Comparison of ENCODE assay signal across 24 cellular contexts in the genomic region with DNA sequence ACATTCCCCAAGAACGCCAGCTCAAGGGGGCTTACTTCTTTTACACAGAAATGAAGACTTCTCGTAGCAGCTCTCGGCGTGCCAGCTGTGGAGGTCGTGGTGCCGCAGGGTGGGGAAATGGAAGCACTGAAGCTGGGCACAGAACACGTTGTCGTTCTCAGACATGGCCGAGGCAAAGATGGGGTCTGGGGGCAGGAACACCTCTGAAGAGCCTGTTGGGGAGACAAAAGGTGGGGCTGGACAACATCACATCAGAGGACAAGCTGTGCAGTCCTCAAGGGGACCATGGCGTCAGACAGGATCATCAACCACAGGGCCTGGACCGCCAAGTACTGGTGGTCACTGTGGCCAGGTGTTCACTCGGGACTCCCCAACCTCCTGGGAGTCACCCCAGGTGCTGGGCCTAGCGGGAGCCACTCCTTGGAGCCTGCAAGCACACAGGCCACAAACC.
DNase-seq lines count a peak whose midpoint lies in the region; ATAC-seq and TF ChIP-seq lines count a peak whose summit lies in the region.
"Had no signal": no experiment of that assay in that cellular context is flagged by ENCODE, and none has a peak within 500 bp of the region (broad histone marks: within the 10 kb centered on the region; RNA-seq: fewer than 3 reads in every experiment).

No MANE protein-coding gene starts in this region.

- POLR2A ChIA-PET in naive thymus-derived CD8-positive, alpha-beta T cell (lab: Charles Lee), result no interaction called here

- no peak overlapping the region for H3K4me3 Mint-ChIP-seq in endodermal cell
- no peak overlapping the region for H3K4me3 Mint-ChIP-seq in osteocyte (ENCODE audit: unreplicated experiment)
- no peak overlapping the region for H3K4me3 Mint-ChIP-seq in naive thymus-derived CD8-positive, alpha-beta T cell
- H3K4me3 Mint-ChIP-seq: activated naive CD8-positive, alpha-beta T cell; stimulated activated memory B cell treated with anti-CD40 and anti-IgM and Interleukin-4, amounts not matched to agents 10 μg/mL and 1 μg/mL and 100 μg/mL, for 72 hours had no signal

- no peak overlapping the region for H3K27ac Mint-ChIP-seq in endodermal cell
- peak overlapping the region; percentile 3 for H3K27ac Mint-ChIP-seq in osteocyte (ENCODE audit: unreplicated experiment)
- H3K27ac Mint-ChIP-seq in naive thymus-derived CD8-positive, alpha-beta T cell, result peak overlapping the region in 5 of 10 donors; percentile 40 to 60 (median 51)
- H3K27ac Mint-ChIP-seq: activated naive CD8-positive, alpha-beta T cell; stimulated activated memory B cell treated with anti-CD40 and anti-IgM and Interleukin-4, amounts not matched to agents 10 μg/mL and 1 μg/mL and 100 μg/mL, for 72 hours had no signal

- H3K27me3 ChIP-seq in H7 (ENCODE audit: control insufficient read depth, insufficient read depth, low read length) (no peaks in the 10 kb centered on the region), endodermal cell (ENCODE audit: control insufficient read depth, insufficient read depth, low read length, poor library complexity, severe bottlenecking) (no peaks in the 10 kb centered on the region), dorsolateral prefrontal cortex (no peaks in the 10 kb centered on the region)
- H3K27me3 ChIP-seq: Peyer's patch, SJCRH30, vagina had no signal

- DNase-seq in activated CD4-positive, CD25-positive, alpha-beta regulatory T cell treated with anti-CD3 and anti-CD28 coated beads, Interleukin-2, amount 50 U/mL, for 72 hours, result peak; percentile 8
- peak; percentile 16 for DNase-seq in H7
- peak; percentile 29 for DNase-seq in endodermal cell
- no peak for DNase-seq in osteocyte (ENCODE audit: extremely low spot score, unreplicated experiment)
- DNase-seq in naive thymus-derived CD8-positive, alpha-beta T cell, result no peak
- DNase-seq in dorsolateral prefrontal cortex, result no peak
- DNase-seq: central memory CD4-positive, alpha-beta T cell; dermis blood vessel endothelial cell; DND-41; NCI-H1105; NCI-H2029 treated with DMSO at 0.1 percent for 48 hours; NCI-H69; right cardiac atrium; SJCRH30; stimulated activated CD4-positive, alpha-beta T cell treated with anti-CD3 and anti-CD28 coated beads, Interleukin-4, amount 100 ng/mL, for 4 hours had no signal

- TF ChIP-seq CTCF in endodermal cell (conservative IDR thresholded peaks at IDR 0.05), result no peak
- no peak for TF ChIP-seq CTCF in osteocyte (IDR thresholded peaks at IDR 0.05)
- TF ChIP-seq CTCF in dorsolateral prefrontal cortex (IDR thresholded peaks at IDR 0.05 in 54 of 56, conservative IDR thresholded peaks at IDR 0.05 in 2 of 56; ENCODE audit: low read depth in 1 of 56, partially characterized antibody in 56 of 56), result no peak

- H3K4me1 ChIP-seq in endodermal cell (ENCODE audit: control insufficient read depth, insufficient read depth, low read length), result no peaks in the 10 kb centered on the region
- H3K4me1 ChIP-seq: Peyer's patch, SJCRH30, vagina had no signal

- H3K36me3 ChIP-seq in H7 (replicated peaks; ENCODE audit: control insufficient read depth, insufficient read depth, low read length) (peaks cover 12% of the 10 kb centered on the region), endodermal cell (ENCODE audit: control insufficient read depth, insufficient read depth, low read length) (peaks cover 60% of the 10 kb centered on the region)

- H3K4me3 ChIP-seq in H7 (ENCODE audit: insufficient read depth, low read depth, low read length) (no peak overlapping the region), endodermal cell (ENCODE audit: low read length) (no peak overlapping the region), dorsolateral prefrontal cortex (no peak overlapping the region)
- H3K4me3 ChIP-seq: Peyer's patch, SJCRH30, vagina had no signal

- ATAC-seq in activated CD4-positive, CD25-positive, alpha-beta regulatory T cell treated with anti-CD3 and anti-CD28 coated beads, Interleukin-2, amount 50 U/mL, for 24 hours, result no peak
- no peak for ATAC-seq in naive thymus-derived CD8-positive, alpha-beta T cell
- ATAC-seq in HG03342 (IDR thresholded peaks at IDR 0.05; ENCODE audit: unreplicated experiment), result no peak
- ATAC-seq: HCT116 had no signal

- H3K27ac ChIP-seq in endodermal cell (ENCODE audit: low read depth, low read length) (no peak overlapping the region), dorsolateral prefrontal cortex (peak overlapping the region in 19 of 59 donors; percentile 10 to 66 (median 40))
- H3K27ac ChIP-seq: 22Rv1, C4-2B, Peyer's patch, SJCRH30, vagina had no signal

- H3K9me3 Mint-ChIP-seq in endodermal cell (no peaks in the 10 kb centered on the region), osteocyte (ENCODE audit: unreplicated experiment) (no peaks in the 10 kb centered on the region)
- H3K9me3 Mint-ChIP-seq in naive thymus-derived CD8-positive, alpha-beta T cell, result no peaks in the 10 kb centered on the region
- H3K9me3 Mint-ChIP-seq: stimulated activated memory B cell treated with anti-CD40 and anti-IgM and Interleukin-4, amounts not matched to agents 10 μg/mL and 1 μg/mL and 100 μg/mL, for 72 hours had no signal

- intact Hi-C loops in dorsolateral prefrontal cortex (cut with DNase I), result no loop called here

- H3K9me3 ChIP-seq in endodermal cell (ENCODE audit: control insufficient read depth, low read length), result no peaks in the 10 kb centered on the region
- H3K9me3 ChIP-seq: Peyer's patch, SJCRH30, vagina had no signal

- H3K9ac ChIP-seq in endodermal cell (ENCODE audit: extremely low read depth, low read length, poor library complexity, severe bottlenecking), result no peak overlapping the region

- H3K27me3 Mint-ChIP-seq in endodermal cell (ENCODE audit: insufficient read depth) (no peaks in the 10 kb centered on the region), osteocyte (ENCODE audit: unreplicated experiment) (no peaks in the 10 kb centered on the region)
- H3K27me3 Mint-ChIP-seq in naive thymus-derived CD8-positive, alpha-beta T cell, result no peaks in the 10 kb centered on the region
- H3K27me3 Mint-ChIP-seq: activated naive CD8-positive, alpha-beta T cell; stimulated activated memory B cell treated with anti-CD40 and anti-IgM and Interleukin-4, amounts not matched to agents 10 μg/mL and 1 μg/mL and 100 μg/mL, for 72 hours had no signal

- WGBS in endodermal cell (ENCODE audit: insufficient coverage in 1 of 2, insufficient read length in 1 of 2), 2 experiments, result 93 to 99% methylated on average over 12 to 13 of the region's 13 CpGs

- no peaks in the 10 kb centered on the region for H3K4me1 Mint-ChIP-seq in endodermal cell
- H3K4me1 Mint-ChIP-seq in osteocyte (ENCODE audit: unreplicated experiment), result peaks cover 2% of the 10 kb centered on the region
- peaks cover 5 to 27% (median 13%) of the 10 kb centered on the region in 4 donors for H3K4me1 Mint-ChIP-seq in naive thymus-derived CD8-positive, alpha-beta T cell
- H3K4me1 Mint-ChIP-seq: stimulated activated memory B cell treated with anti-CD40 and anti-IgM and Interleukin-4, amounts not matched to agents 10 μg/mL and 1 μg/mL and 100 μg/mL, for 72 hours had no signal

- H3K36me3 Mint-ChIP-seq in endodermal cell (ENCODE audit: low read depth) (peaks cover 69% of the 10 kb centered on the region), osteocyte (ENCODE audit: unreplicated experiment) (peaks cover 45% of the 10 kb centered on the region)
- peaks cover 0 to 93% (median 12%) of the 10 kb centered on the region in 3 donors for H3K36me3 Mint-ChIP-seq in naive thymus-derived CD8-positive, alpha-beta T cell

Comparison
In these comparisons a context has a peak if more than half of its experiments do, and no peak if none do; other contexts are left out.
1. DNase-seq: peak in activated CD4-positive, CD25-positive, alpha-beta regulatory T cell treated with anti-CD3 and anti-CD28 coated beads, Interleukin-2, amount 50 U/mL, for 72 hours (single experiment), H7 (single experiment) and endodermal cell (single experiment); none in osteocyte (single experiment), naive thymus-derived CD8-positive, alpha-beta T cell (0 of 10) and dorsolateral prefrontal cortex (0 of 10).